ENCODE assay signal across 23 cellular contexts in genomic region chr3:102237181-102237580, GRCh38.
"Had no signal": no experiment of that assay in that cellular context is flagged by ENCODE, and none has a peak within 500 bp of the region (broad histone marks: within the 10 kb centered on the region; RNA-seq: fewer than 3 reads in every experiment).

No MANE protein-coding gene starts in this region.

- DNase-seq: activated CD4-positive, alpha-beta T cell treated with anti-CD3 and anti-CD28 coated beads for 48 hours; activated CD4-positive, alpha-beta T cell treated with anti-CD3 and anti-CD28 coated beads, Interleukin-2, amount 50 U/mL, for 4 hours; activated CD4-positive, CD25-positive, alpha-beta regulatory T cell treated with anti-CD3 and anti-CD28 coated beads, Interleukin-2, amount 50 U/mL, for 72 hours; activated CD8-positive, alpha-beta memory T cell treated with anti-CD3 and anti-CD28 coated beads, Interleukin-2, amount 50 U/mL, for 48 hours; activated CD8-positive, alpha-beta T cell treated with anti-CD3 and anti-CD28 coated beads, Interleukin-2, amount 10 ng/mL, durations not matched to agents 7 days and 5 days; activated T-cell treated with anti-CD3 and anti-CD28 coated beads, Interleukin-2, amount 50 U/mL, for 1 hour; aorta; caudate nucleus; MG63; MV-4-11; NCI-H1105; NCI-H1436; NCI-H1694 treated with DMSO at 0.1 percent for 48 hours; NCI-H2029 treated with DMSO at 0.1 percent for 48 hours; NCI-H345; NCI-H510A treated with DMSO at 0.1 percent for 48 hours; PC-9; T-helper 1 cell had no signal

- ATAC-seq: activated CD8-positive, alpha-beta T cell treated with anti-CD3 and anti-CD28 coated beads, Interleukin-2, amount 10 ng/mL, durations not matched to agents 7 days and 5 days; Right ventricle myocardium inferior; WTC11 had no signal

- H3K4me3 ChIP-seq: breast epithelium, MG63, PC-9, SK-N-MC had no signal

- H3K9ac ChIP-seq: KMS-11 had no signal

- H3K9me3 ChIP-seq: breast epithelium, MG63 had no signal

- H3K27me3 ChIP-seq: breast epithelium had no signal

- H3K4me2 ChIP-seq: KMS-11, PC-9 had no signal

- H3K27ac ChIP-seq: breast epithelium, KMS-11, PC-9, SK-N-MC had no signal

- H3K36me3 ChIP-seq: breast epithelium, MG63 had no signal

- H3K4me1 ChIP-seq: breast epithelium had no signal
